In genomic region chr5:174609116-174609515, GRCh38 we compare ENCODE assay signal across 14 cellular contexts.
DNase-seq lines count a peak whose midpoint lies in the region; ATAC-seq and FAIRE-seq lines count a peak whose summit lies in the region.
"Had no signal": no experiment of that assay in that cellular context is flagged by ENCODE, and none has a peak within 500 bp of the region (broad histone marks: within the 10 kb centered on the region; RNA-seq: fewer than 3 reads in every experiment).

No MANE protein-coding gene starts in this region.

- H3K4me3 ChIP-seq in small intestine (ENCODE audit: low read depth in 1 of 2, low read length in 2 of 2), result no peak overlapping the region
- H3K4me3 ChIP-seq: esophagus muscularis mucosa had no signal

- WGBS in small intestine, 3 donors, result 19 to 50% (median 34%) methylated on average over 14 of the region's 14 CpGs

- no peaks in the 10 kb centered on the region for H3K4me1 ChIP-seq in small intestine (ENCODE audit: control insufficient read depth in 2 of 2, insufficient read depth in 1 of 2, low read depth in 1 of 2, low read length in 1 of 2)

- no peaks in the 10 kb centered on the region for H3K36me3 ChIP-seq in small intestine (ENCODE audit: control insufficient read depth in 2 of 2, insufficient read depth in 2 of 2, low read length in 2 of 2)
- H3K36me3 ChIP-seq: esophagus muscularis mucosa had no signal

- H3K27ac ChIP-seq in small intestine (ENCODE audit: low read depth in 1 of 2, low read length in 1 of 2), result no peak overlapping the region
- H3K27ac ChIP-seq: esophagus muscularis mucosa had no signal

- DNase-seq in ELF-1 (ENCODE audit: low read depth, low spot score) (peak; percentile 34), RPMI8226 (peak; percentile 2), small intestine (peak; percentile 40), DMS79 (lab: John Stamatoyannopoulos, UW) (no peak), GM19240 (ENCODE audit: insufficient read length, low spot score) (no peak)
- DNase-seq in stimulated activated CD4-positive, alpha-beta T cell treated with anti-CD3 and anti-CD28 coated beads, Interleukin-12 subunit alpha, Interleukin-12 subunit beta, amount 100 ng/mL, for 4 hours, result no peak
- DNase-seq: activated CD4-positive, alpha-beta T cell treated with anti-CD3 and anti-CD28 coated beads, Interleukin-2, amount 50 U/mL, for 1 hour; activated naive CD4-positive, alpha-beta T cell treated with anti-CD3 and anti-CD28 coated beads, Interleukin-2, amount 50 U/mL, for 16 hours; activated T-cell treated with anti-CD3 and anti-CD28 coated beads for 4 hours; glutamatergic neuron had no signal

- ATAC-seq in esophagus mucosa, result peak; percentile 87
- ATAC-seq in HG03439 (IDR thresholded peaks at IDR 0.05; ENCODE audit: unreplicated experiment), result no peak

- no peaks in the 10 kb centered on the region for H3K27me3 ChIP-seq in small intestine (ENCODE audit: control insufficient read depth in 2 of 2, insufficient read depth in 2 of 2, low read length in 2 of 2)

- no peak for FAIRE-seq in small intestine (lab: Jason Lieb, UNC)
- FAIRE-seq: bronchial epithelial cell had no signal

- no peaks in the 10 kb centered on the region for H3K9me3 ChIP-seq in small intestine (ENCODE audit: control insufficient read depth, low read depth)

Comparison
In these comparisons a context has a peak if more than half of its experiments do, and no peak if none do; other contexts are left out.
1. DNase-seq: peak in ELF-1 (single experiment), RPMI8226 (single experiment) and small intestine (single experiment); none in DMS79 (single experiment), GM19240 (single experiment) and stimulated activated CD4-positive, alpha-beta T cell treated with anti-CD3 and anti-CD28 coated beads, Interleukin-12 subunit alpha, Interleukin-12 subunit beta, amount 100 ng/mL, for 4 hours (single experiment).